19 cellular contexts compared by ENCODE assay signal in genomic region chr2:95384854-95385569, GRCh38. TPM values are rescaled to one million over a fixed set of nuclear protein-coding genes. Genes with fewer than 3 reads are reported as not detected.
DNase-seq lines count a peak whose midpoint lies in the region; ATAC-seq and TF ChIP-seq lines count a peak whose summit lies in the region.
"Had no signal": no experiment of that assay in that cellular context is flagged by ENCODE, and none has a peak within 500 bp of the region (broad histone marks: within the 10 kb centered on the region; RNA-seq: fewer than 3 reads in every experiment).

No MANE protein-coding gene starts in this region.

- intact Hi-C loops in heart right ventricle (cut with DNase I), result no loop called here
- intact Hi-C loops in upper lobe of right lung (cut with DNase I), result no loop called here

- peak overlapping the region in 1 of 10 donors; percentile 26 for H3K27ac ChIP-seq in heart right ventricle
- no peak overlapping the region for H3K27ac ChIP-seq in upper lobe of right lung
- H3K27ac ChIP-seq: 22Rv1, KMS-11, pancreas had no signal

- no peak for TF ChIP-seq CTCF in heart right ventricle (IDR thresholded peaks at IDR 0.05)
- no peak for TF ChIP-seq CTCF in nephron progenitor cell (IDR thresholded peaks at IDR 0.05)
- no peak for TF ChIP-seq CTCF in upper lobe of right lung (IDR thresholded peaks at IDR 0.05)

- H3K9me3 ChIP-seq in heart right ventricle (no peaks in the 10 kb centered on the region), upper lobe of right lung (no peaks in the 10 kb centered on the region)
- H3K9me3 ChIP-seq: pancreas had no signal

- peaks cover 4% of the 10 kb centered on the region for H3K9me3 Mint-ChIP-seq in nephron progenitor cell
- H3K9me3 Mint-ChIP-seq: activated T-cell treated with anti-CD3 and anti-CD28 coated beads, Interleukin-2, amount 50 U/mL, for 72 hours; mesothelial cell of epicardium; T-helper 1 cell treated with Interleukin-12 subunit alpha and Interleukin-12 subunit beta and Interleukin-4 antibody, amounts not matched to agents 30 μg/mL and 1 μg/mL, for 36 hours had no signal

- H3K27me3 Mint-ChIP-seq in nephron progenitor cell (ENCODE audit: low read depth, poor library complexity), result peaks cover 22% of the 10 kb centered on the region

- H3K36me3 ChIP-seq in heart right ventricle (no peaks in the 10 kb centered on the region), upper lobe of right lung (no peaks in the 10 kb centered on the region)
- H3K36me3 ChIP-seq: pancreas had no signal

- no peaks in the 10 kb centered on the region for H3K4me1 Mint-ChIP-seq in nephron progenitor cell
- H3K4me1 Mint-ChIP-seq: mesothelial cell of epicardium had no signal

- no peak overlapping the region for H3K4me3 ChIP-seq in heart right ventricle
- no peak overlapping the region for H3K4me3 ChIP-seq in upper lobe of right lung
- H3K4me3 ChIP-seq: pancreas had no signal

- no peak overlapping the region for H3K4me3 Mint-ChIP-seq in nephron progenitor cell
- H3K4me3 Mint-ChIP-seq: activated T-cell treated with anti-CD3 and anti-CD28 coated beads, Interleukin-2, amount 50 U/mL, for 72 hours; mesothelial cell of epicardium; T-helper 1 cell treated with Interleukin-12 subunit alpha and Interleukin-12 subunit beta and Interleukin-4 antibody, amounts not matched to agents 30 μg/mL and 1 μg/mL, for 36 hours had no signal

- no peaks in the 10 kb centered on the region for H3K36me3 Mint-ChIP-seq in nephron progenitor cell (ENCODE audit: low read depth)
- H3K36me3 Mint-ChIP-seq: mesothelial cell of epicardium had no signal

- ATAC-seq in heart right ventricle (peak in 6 of 8 donors; percentile 16 to 70 (median 18)), upper lobe of right lung (peak; percentile 12), GM21529 (IDR thresholded peaks at IDR 0.05; ENCODE audit: unreplicated experiment) (no peak)
- ATAC-seq: activated T-cell treated with anti-CD3 and anti-CD28 coated beads, Interleukin-2, amount 50 U/mL, for 72 hours; HCT116 had no signal

- H3K4me1 ChIP-seq in heart right ventricle, result peaks cover 0 to 28% (median 4%) of the 10 kb centered on the region in 9 donors
- no peaks in the 10 kb centered on the region for H3K4me1 ChIP-seq in upper lobe of right lung
- H3K4me1 ChIP-seq: pancreas had no signal

- whole genome bisulfite sequencing in heart right ventricle, 2 donors, result 50 to 58% methylated on average over 12 of the region's 12 CpGs

- H3K27me3 ChIP-seq in heart right ventricle (peaks cover 0 to 17% (median 0%) of the 10 kb centered on the region in 7 donors), upper lobe of right lung (no peaks in the 10 kb centered on the region)
- H3K27me3 ChIP-seq: pancreas had no signal

- DNase-seq in NCI-H82 (lab: John Stamatoyannopoulos, UW), result peak; percentile 20
- DNase-seq in NCI-H82 treated with DMSO at 0.1 percent for 48 hours (lab: John Stamatoyannopoulos, UW; ENCODE audit: unreplicated experiment), result no peak
- peak in 1 of 2 donors; percentile 4 for DNase-seq in heart right ventricle
- peak; percentile 16 for DNase-seq in nephron progenitor cell
- DNase-seq in upper lobe of right lung, result peak; percentile 49
- no peak for DNase-seq in Kasumi-1 (lab: John Stamatoyannopoulos, UW)
- DNase-seq in T-helper 1 cell, result no peak
- DNase-seq: activated CD4-positive, alpha-beta T cell treated with anti-CD3 and anti-CD28 coated beads for 4 hours; activated T-cell treated with anti-CD3 and anti-CD28 coated beads, Interleukin-2, amount 50 U/mL, for 72 hours; DMS79; NCI-H1694; NCI-H69 had no signal

- no peak overlapping the region for H3K27ac Mint-ChIP-seq in nephron progenitor cell
- H3K27ac Mint-ChIP-seq: activated T-cell treated with anti-CD3 and anti-CD28 coated beads, Interleukin-2, amount 50 U/mL, for 72 hours; mesothelial cell of epicardium; T-helper 1 cell treated with Interleukin-12 subunit alpha and Interleukin-12 subunit beta and Interleukin-4 antibody, amounts not matched to agents 30 μg/mL and 1 μg/mL, for 36 hours had no signal

RNA-seq across cellular contexts. Expression of gene FAHD2A, which starts 17.5 kb away (rescaled TPM):
- 10 to 100 TPM; 24.1 to 45.1 (median 39.8) TPM for total RNA-seq in heart right ventricle
- 10 to 100 TPM; 26.5 to 40.9 TPM for polyA plus RNA-seq in heart right ventricle
- 22.8 TPM for total RNA-seq in upper lobe of right lung

Comparison
In these comparisons a context has a peak if more than half of its experiments do, and no peak if none do; other contexts are left out.
1. DNase-seq: peak in NCI-H82 (single experiment), nephron progenitor cell (single experiment) and upper lobe of right lung (single experiment); none in NCI-H82 treated with DMSO at 0.1 percent for 48 hours (single experiment), Kasumi-1 (0 of 2) and T-helper 1 cell (0 of 5).